ENCODE assay signal across 8 cellular contexts in the genomic region with DNA sequence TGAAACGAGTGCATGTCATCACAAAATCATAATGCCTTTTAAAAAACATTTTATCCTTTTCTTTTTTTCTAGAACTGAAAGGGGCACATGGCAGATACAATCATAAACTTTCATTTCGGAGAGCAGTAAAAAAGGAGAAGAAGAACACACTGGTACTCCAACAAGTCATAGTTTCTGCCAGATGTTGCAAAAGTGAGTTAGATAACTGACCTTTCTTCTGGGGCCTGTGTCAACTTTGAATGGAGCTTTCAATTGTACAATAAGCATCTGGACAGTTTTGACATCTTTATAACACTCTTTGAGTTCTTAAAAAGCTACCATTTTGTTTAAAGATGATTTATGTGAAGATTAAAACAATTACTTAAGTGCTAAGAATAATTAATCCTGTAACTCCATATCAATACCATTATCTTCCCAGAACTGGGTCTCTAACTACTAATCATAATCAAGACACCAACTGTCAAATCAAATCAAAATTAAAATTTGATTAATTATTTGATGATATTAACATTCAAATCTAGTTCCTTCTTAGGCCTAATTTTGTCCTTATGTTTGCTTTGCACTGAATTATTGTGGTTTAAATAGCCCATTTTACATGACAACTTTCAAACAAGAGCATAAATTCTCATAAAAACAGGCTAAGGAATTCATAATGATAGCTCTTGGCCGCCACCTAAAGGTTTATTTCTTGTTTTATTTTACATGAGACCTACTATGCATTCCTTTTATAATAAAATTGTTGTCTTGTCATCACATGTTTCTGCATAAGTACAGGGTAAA. TPM values are rescaled to one million over a fixed set of nuclear protein-coding genes. Genes with fewer than 3 reads are reported as not detected.
DNase-seq lines count a peak whose midpoint lies in the region; ATAC-seq lines count a peak whose summit lies in the region.

No MANE protein-coding gene starts in this region.

- H3K4me3 ChIP-seq in right cardiac atrium (ENCODE audit: low read length) = no peak overlapping the region

- H3K4me3 Mint-ChIP-seq in memory B cell = no peak overlapping the region

- H3K9me3 Mint-ChIP-seq in memory B cell = no peaks in the 10 kb centered on the region

- no peak overlapping the region for H3K27ac Mint-ChIP-seq in memory B cell

- H3K4me1 ChIP-seq in right cardiac atrium (ENCODE audit: control insufficient read depth, insufficient read depth, low read length) = no peaks in the 10 kb centered on the region

- H3K9me3 ChIP-seq in right cardiac atrium (ENCODE audit: control insufficient read depth, low read length) = no peaks in the 10 kb centered on the region

- DNase-seq in left cardiac atrium = no peak
- DNase-seq in right cardiac atrium = no peak
- DNase-seq in NCI-H146 (lab: John Stamatoyannopoulos, UW) = peak; percentile 57
- peak; percentile 64 for DNase-seq in astrocyte of the hippocampus (ENCODE audit: low read depth, low spot score)
- DNase-seq in memory B cell (ENCODE audit: low spot score in 2 of 2) = peak in 1 of 2 donors; percentile 41
- no peak for DNase-seq in activated naive CD4-positive, alpha-beta T cell treated with anti-CD3 and anti-CD28 coated beads, Interleukin-2, amount 50 U/mL, for 16 hours
- DNase-seq in NCI-H524 treated with DMSO at 0.1 percent for 48 hours (lab: John Stamatoyannopoulos, UW) = no peak
- no peak for DNase-seq in stimulated activated CD4-positive, alpha-beta T cell treated with anti-CD3 and anti-CD28 coated beads, Interleukin-15, amount 100 ng/mL, for 24 hours

- peaks cover 8% of the 10 kb centered on the region for H3K4me1 Mint-ChIP-seq in memory B cell

- H3K27me3 ChIP-seq in right cardiac atrium (ENCODE audit: control insufficient read depth, insufficient read depth) = no peaks in the 10 kb centered on the region

- H3K27ac ChIP-seq in right cardiac atrium (ENCODE audit: low read length) = no peak overlapping the region

- ATAC-seq in left cardiac atrium = peak; percentile 33 to 44
- no peak for ATAC-seq in right cardiac atrium
- ATAC-seq in memory B cell (ENCODE audit: low read depth) = peak; percentile 51

- 52% methylated on average over 3 of the region's 3 CpGs for WGBS in right cardiac atrium

- intact Hi-C loops in left cardiac atrium (cut with DNase I) = loop anchor here in 1 of 2 donors (10.0 kb wide), 1 partner anchor 156 kb away; no protein-coding TSS in a partner anchor
- intact Hi-C loops in right cardiac atrium (cut with DNase I) = loop anchor here in 1 of 4 donors (10.0 kb wide), 1 partner anchor 156 kb away; no protein-coding TSS in a partner anchor

- H3K36me3 Mint-ChIP-seq in memory B cell = no peaks in the 10 kb centered on the region

- H3K27me3 Mint-ChIP-seq in memory B cell = no peaks in the 10 kb centered on the region

RNA-seq across cellular contexts. Expression of gene ITGB8, which starts 19.5 kb away (rescaled TPM):
- total RNA-seq in left cardiac atrium (1 to 10 TPM; 4.8 to 5.2 TPM), right cardiac atrium (1 to 10 TPM; 3.6 to 5.1 (median 4.3) TPM)
- polyA plus RNA-seq in right cardiac atrium = 2.1 TPM

Comparison
In these comparisons a context has a peak if more than half of its experiments do, and no peak if none do; other contexts are left out.
1. ATAC-seq: peak in left cardiac atrium (2 of 2) and memory B cell (single experiment); none in right cardiac atrium (0 of 2).
2. DNase-seq: peak in NCI-H146 (single experiment) and astrocyte of the hippocampus (single experiment); none in left cardiac atrium (single experiment), right cardiac atrium (0 of 3), activated naive CD4-positive, alpha-beta T cell treated with anti-CD3 and anti-CD28 coated beads, Interleukin-2, amount 50 U/mL, for 16 hours (single experiment), NCI-H524 treated with DMSO at 0.1 percent for 48 hours (single experiment) and stimulated activated CD4-positive, alpha-beta T cell treated with anti-CD3 and anti-CD28 coated beads, Interleukin-15, amount 100 ng/mL, for 24 hours (single experiment).